In the genomic region with DNA sequence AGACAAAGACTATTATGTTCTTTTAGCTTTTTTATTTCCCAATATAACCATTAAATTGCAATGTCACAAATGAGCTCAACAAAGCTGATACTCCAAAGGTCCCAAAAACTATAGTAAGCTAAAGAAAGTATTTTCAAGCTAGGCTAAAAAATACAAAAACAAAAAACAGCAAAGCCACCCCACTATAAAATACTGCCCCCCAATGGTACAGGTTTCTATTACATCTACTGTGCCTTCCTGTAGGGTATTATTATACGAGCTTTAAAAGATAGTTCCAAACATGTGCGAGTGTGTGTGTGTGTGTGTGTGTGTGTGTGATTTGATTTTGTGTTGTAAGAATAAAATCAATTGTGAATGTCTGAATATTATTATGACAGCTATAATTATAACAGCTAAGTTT, we compare ENCODE assay signal across 9 cellular contexts. TPM values are rescaled to one million over a fixed set of nuclear protein-coding genes. Genes with fewer than 3 reads are reported as not detected.
DNase-seq lines count a peak whose midpoint lies in the region; ATAC-seq, FAIRE-seq and TF ChIP-seq lines count a peak whose summit lies in the region.
"Had no signal": no experiment of that assay in that cellular context is flagged by ENCODE, and none has a peak within 500 bp of the region (broad histone marks: within the 10 kb centered on the region; RNA-seq: fewer than 3 reads in every experiment).

No MANE protein-coding gene starts in this region.

- peak in 1 of 2 experiments; percentile 25; a peak in 2 of 5 replicates for TF ChIP-seq RAD21 in A549 (conservative IDR thresholded peaks at IDR 0.05 in 1 of 2, IDR thresholded peaks at IDR 0.05 in 1 of 2)

- ATAC-seq in A549 (no peak), GM18505 (IDR thresholded peaks at IDR 0.05; ENCODE audit: unreplicated experiment) (no peak)

- CTCF ChIA-PET in A549 (lab: Yijun Ruan, JAX) (interaction anchor here (0.6 to 1.8 kb wide), 7 partner anchors 11 to 130 kb away, joined by 3 to 7 read pairs (median 3); no protein-coding TSS in a partner anchor), PC-9 (lab: Charles Lee) (interaction anchor here (0.6 to 1.0 kb wide), 3 partner anchors 119 to 802 kb away, joined by 3 to 16 read pairs (median 7); no protein-coding TSS in a partner anchor)

- no peaks in the 10 kb centered on the region for H3K9me2 ChIP-seq in PC-9 (ENCODE audit: insufficient read depth)

- no peak overlapping the region for H3K4me2 ChIP-seq in A549
- no peak overlapping the region for H3K4me2 ChIP-seq in PC-9

- DNase-seq in A549 (ENCODE audit: low read depth in 1 of 2, low spot score in 1 of 2) (peak in 1 of 2 experiments; percentile 15), EL (peak; percentile 13), PC-9 (no peak), fibroblast of mammary gland (ENCODE audit: low read depth) (peak; percentile 28), HuH-7.5 (ENCODE audit: low spot score) (no peak), NCI-H345 treated with DMSO at 0.1 percent for 48 hours (lab: John Stamatoyannopoulos, UW; ENCODE audit: unreplicated experiment) (no peak), posterior cingulate gyrus (no peak)
- DNase-seq: nephron progenitor cell had no signal

- H3K36me3 ChIP-seq in PC-9 (ENCODE audit: low read depth): no peaks in the 10 kb centered on the region

- no peaks in the 10 kb centered on the region for H3K27me3 ChIP-seq in PC-9 (ENCODE audit: insufficient read depth, low read depth)

- no peak overlapping the region for H2AFZ ChIP-seq in PC-9

- no peak for TF ChIP-seq POLR2A in A549 (IDR thresholded peaks at IDR 0.05; ENCODE audit: low read length)
- no peak for TF ChIP-seq POLR2A in GM18505 (IDR thresholded peaks at IDR 0.05; ENCODE audit: borderline replicate concordance, extremely low read depth, insufficient read depth, insufficient read length)

- TF ChIP-seq CTCF in A549 (IDR thresholded peaks at IDR 0.05) (0 out of 3 replicates have a peak, but pooled peaks have one; percentile 20), PC-9 (conservative IDR thresholded peaks at IDR 0.05) (peak; percentile 68), fibroblast of mammary gland (conservative IDR thresholded peaks at IDR 0.05; ENCODE audit: control insufficient read depth, insufficient read depth, low read depth, low read length) (peak; percentile 57)

- intact Hi-C loops in PC-9 (cut with micrococcal nuclease; ENCODE audit: unreplicated experiment) (loop anchor here (1.0 kb wide), 1 partner anchor 118 kb away; no protein-coding TSS in a partner anchor), posterior cingulate gyrus (cut with DNase I) (loop anchor here (2.0 kb wide), 1 partner anchor 118 kb away; no protein-coding TSS in a partner anchor)

- 2% methylated on average over 2 of the region's 2 CpGs for WGBS in A549 (ENCODE audit: missing lambda C conversion rate)

- BruUV-seq in PC-9 (replicated peaks; lab: Mats Ljungman, UMichigan): no TSS peak

- H3K27ac ChIP-seq in A549: no peak overlapping the region
- H3K27ac ChIP-seq in PC-9: no peak overlapping the region

- H3F3A ChIP-seq in PC-9 (ENCODE audit: insufficient read depth, low read depth): no peaks in the 10 kb centered on the region

- POLR2A ChIA-PET in A549 (lab: Yijun Ruan, JAX) (no interaction called here), PC-9 (lab: Charles Lee; ENCODE audit: unreplicated experiment) (interaction anchor here (0.6 kb wide), 2 partner anchors 446 to 934 kb away, joined by 3 to 11 read pairs; no protein-coding TSS in a partner anchor)

- TF ChIP-seq EP300 in A549 (IDR thresholded peaks at IDR 0.05): no peak

- FAIRE-seq in A549 (lab: Jason Lieb, UNC): no peak

- no peaks in the 10 kb centered on the region for H3K79me2 ChIP-seq in PC-9 (ENCODE audit: low read depth)

- H3K4me3 ChIP-seq in A549 (no peak overlapping the region), PC-9 (no peak overlapping the region), fibroblast of mammary gland (ENCODE audit: control insufficient read depth, low read depth, low read length) (no peak overlapping the region)

- H3K9me3 ChIP-seq in A549: no peaks in the 10 kb centered on the region
- no peaks in the 10 kb centered on the region for H3K9me3 ChIP-seq in PC-9 (ENCODE audit: insufficient read depth, low read depth)

- H3K4me1 ChIP-seq in A549 (no peaks in the 10 kb centered on the region), PC-9 (replicated peaks; ENCODE audit: insufficient read depth) (no peaks in the 10 kb centered on the region)

- H4K20me1 ChIP-seq in PC-9 (ENCODE audit: insufficient read depth): no peaks in the 10 kb centered on the region

TF ChIP-seq in A549, 52 proteins besides CTCF, POLR2A, EP300 and RAD21:
- no peak for TF ChIP-seq HOXB5 (CRISPR knock-in tag; IDR thresholded peaks at IDR 0.05)
- TF ChIP-seq JUN (IDR thresholded peaks at IDR 0.05): no peak
- no peak for TF ChIP-seq ZSCAN20 (CRISPR knock-in tag; IDR thresholded peaks at IDR 0.05)
- no peak for TF ChIP-seq MAZ (IDR thresholded peaks at IDR 0.05; ENCODE audit: borderline replicate concordance, low read depth, low read length)
- TF ChIP-seq POLR2AphosphoS2 (conservative IDR thresholded peaks at IDR 0.05; ENCODE audit: low read length): no peak
- TF ChIP-seq FOXS1 (CRISPR knock-in tag; IDR thresholded peaks at IDR 0.05): no peak
- TF ChIP-seq JUNB (IDR thresholded peaks at IDR 0.05): no peak
- no peak for TF ChIP-seq SMC3 (IDR thresholded peaks at IDR 0.05)
- no peak for TF ChIP-seq HOXA7 (CRISPR knock-in tag; IDR thresholded peaks at IDR 0.05)
- no peak for TF ChIP-seq HES2 (IDR thresholded peaks at IDR 0.05)
- TF ChIP-seq EHF (CRISPR knock-in tag; IDR thresholded peaks at IDR 0.05): no peak
- no peak for TF ChIP-seq GATA3 (IDR thresholded peaks at IDR 0.05; ENCODE audit: borderline replicate concordance)
- no peak for TF ChIP-seq HDAC2 (IDR thresholded peaks at IDR 0.05)
- no peak for TF ChIP-seq CEBPB (IDR thresholded peaks at IDR 0.05)
- TF ChIP-seq, protein P1, sequence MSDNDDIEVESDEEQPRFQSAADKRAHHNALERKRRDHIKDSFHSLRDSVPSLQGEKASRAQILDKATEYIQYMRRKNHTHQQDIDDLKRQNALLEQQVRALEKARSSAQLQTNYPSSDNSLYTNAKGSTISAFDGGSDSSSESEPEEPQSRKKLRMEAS (IDR thresholded peaks at IDR 0.05): no peak
- no peak for TF ChIP-seq HOXB13 (CRISPR knock-in tag; IDR thresholded peaks at IDR 0.05; ENCODE audit: low read depth)

RNA-seq across cellular contexts. Expression of gene IFNG, which starts 1.1 kb away (rescaled TPM):
- polyA plus RNA-seq in A549 (2011; rRNA removed) (not detected in 2 replicates), A549 (2017; fragmentation: RNase III; extraction: RNeasy Plus Mini Kit Qiagen cat#74134 plus additional on column Dnase treatment) (not detected in 3 replicates)
- not detected in 2 replicates for polyA plus RNA-seq in A549 (2012; cell fraction: cytosol; rRNA removed)
- not detected in 2 replicates for polyA plus RNA-seq in A549 (2012; cell fraction: nucleus; rRNA removed)
- polyA minus RNA-seq in A549 (2011; rRNA and poly(A)+ RNA removed): not detected in 2 replicates
- total RNA-seq in PC-9 (2021): not detected in 2 replicates

Comparison
In these comparisons a context has a peak if more than half of its experiments do, and no peak if none do; other contexts are left out.
1. DNase-seq: peak in EL (single experiment) and fibroblast of mammary gland (single experiment); none in PC-9 (0 of 2), HuH-7.5 (single experiment), NCI-H345 treated with DMSO at 0.1 percent for 48 hours (single experiment) and posterior cingulate gyrus (0 of 10).
2. Peak in every context shown above with its lines, with median percentiles within 50 percentile points of each other: CTCF ChIP-seq.